Comparison of ENCODE assay signal across 1 cellular context in genomic region chr1:242992776-242993175, GRCh38.
TF ChIP-seq lines count a peak whose summit lies in the region.
"Not testable (repeated sequence)": the region's sequence is repeated elsewhere in the genome, so short reads cannot be mapped to it uniquely, and the experiment has no call there.

No MANE protein-coding gene starts in this region.

- WGBS in liver = 46% methylated on average over 3 of the region's 3 CpGs

- not testable (repeated sequence) for TF ChIP-seq CTCF in liver (IDR thresholded peaks at IDR 0.05; ENCODE audit: low read depth, low read length, missing input control)

- H3K9me3 ChIP-seq in liver (ENCODE audit: control insufficient read depth in 4 of 4, low read length in 3 of 4) = not testable (repeated sequence)

- not testable (repeated sequence) for TF ChIP-seq RAD21 in liver (IDR thresholded peaks at IDR 0.05)

- not testable (repeated sequence) for H3K4me3 ChIP-seq in liver (ENCODE audit: low read depth in 1 of 3, low read length in 3 of 3)

- not testable (repeated sequence) for H3K27ac ChIP-seq in liver (ENCODE audit: low read depth in 1 of 2, low read length in 2 of 2)

- not testable (repeated sequence) for H3K4me1 ChIP-seq in liver (ENCODE audit: control insufficient read depth in 4 of 4, insufficient read depth in 4 of 4, low read length in 3 of 4)

- not testable (repeated sequence) for H3K9ac ChIP-seq in liver (ENCODE audit: low read depth in 1 of 2, low read length in 2 of 2)

- H3K27me3 ChIP-seq in liver (ENCODE audit: control insufficient read depth in 4 of 4, insufficient read depth in 4 of 4, low read length in 3 of 4) = not testable (repeated sequence)

- H3K36me3 ChIP-seq in liver (ENCODE audit: control insufficient read depth in 4 of 4, insufficient read depth in 3 of 4, low read depth in 1 of 4, low read length in 3 of 4) = not testable (repeated sequence)

TF ChIP-seq in liver, 16 proteins besides CTCF, POLR2A, EP300 and RAD21:
- TF ChIP-seq RXRA (IDR thresholded peaks at IDR 0.05) = peak in 1 of 2 donors; percentile 24
- TF ChIP-seq HNF4A (conservative IDR thresholded peaks at IDR 0.05) = peak; percentile 10 to 72
TF ChIP-seq in liver: peak in this region for 2; not testable (repeated sequence) for 14.
